ENCODE assay signal across 8 cellular contexts in genomic region chr18:36130039-36130831, GRCh38. TPM values are rescaled to one million over a fixed set of nuclear protein-coding genes. Genes with fewer than 3 reads are reported as not detected.
DNase-seq lines count a peak whose midpoint lies in the region; ATAC-seq and TF ChIP-seq lines count a peak whose summit lies in the region.

No MANE protein-coding gene starts in this region.

- H3K4me3 ChIP-seq in BE2C (ENCODE audit: low read depth, low read length) (peak overlapping the region; percentile 88), skeletal muscle tissue (ENCODE audit: low read length in 3 of 3) (peak overlapping the region; percentile 97 to 99 (median 99))

- H3K4me3 Mint-ChIP-seq in activated T-helper 1 cell treated with anti-CD3 and anti-CD28 coated beads, Interleukin-12 subunit alpha, Interleukin-12 subunit beta, Interleukin-2, Interleukin-4 antibody, amounts not matched to agents 30 ng/mL and 10 ng/mL and 1 ng/mL, durations not matched to agents 14 hours and 24 hours and 36 hours, result peak overlapping the region; percentile 89

- DNase-seq in BE2C, result no peak
- DNase-seq in activated T-helper 1 cell treated with anti-CD3 and anti-CD28 coated beads, Interleukin-12 subunit alpha, Interleukin-12 subunit beta, Interleukin-2, Interleukin-4 antibody, amounts not matched to agents 30 ng/mL and 10 ng/mL and 1 ng/mL, durations not matched to agents 14 hours and 24 hours and 36 hours (ENCODE audit: low spot score), result no peak
- DNase-seq in left ventricle myocardium superior, result no peak
- no peak for DNase-seq in stimulated activated CD4-positive, alpha-beta T cell treated with anti-CD3 and anti-CD28 coated beads, Interleukin-12 subunit alpha, Interleukin-12 subunit beta, amount 100 ng/mL, for 4 hours
- no peak for DNase-seq in mucosa of gallbladder (ENCODE audit: low spot score)

- H3K27ac Mint-ChIP-seq in activated T-helper 1 cell treated with anti-CD3 and anti-CD28 coated beads, Interleukin-12 subunit alpha, Interleukin-12 subunit beta, Interleukin-2, Interleukin-4 antibody, amounts not matched to agents 30 ng/mL and 10 ng/mL and 1 ng/mL, durations not matched to agents 14 hours and 24 hours and 36 hours, result peak overlapping the region; percentile 91

- H3K36me3 Mint-ChIP-seq in activated T-helper 1 cell treated with anti-CD3 and anti-CD28 coated beads, Interleukin-12 subunit alpha, Interleukin-12 subunit beta, Interleukin-2, Interleukin-4 antibody, amounts not matched to agents 30 ng/mL and 10 ng/mL and 1 ng/mL, durations not matched to agents 14 hours and 24 hours and 36 hours (ENCODE audit: low read depth), result peaks cover 26% of the 10 kb centered on the region

- intact Hi-C loops in activated T-helper 1 cell treated with anti-CD3 and anti-CD28 coated beads, Interleukin-12 subunit alpha, Interleukin-12 subunit beta, Interleukin-2, Interleukin-4 antibody, amounts not matched to agents 30 ng/mL and 10 ng/mL and 1 ng/mL, durations not matched to agents 14 hours and 24 hours and 36 hours (cut with micrococcal nuclease), result no loop called here
- intact Hi-C loops in left ventricle myocardium superior (cut with micrococcal nuclease), result no loop called here

- peaks cover 52% of the 10 kb centered on the region for H3K4me1 Mint-ChIP-seq in activated T-helper 1 cell treated with anti-CD3 and anti-CD28 coated beads, Interleukin-12 subunit alpha, Interleukin-12 subunit beta, Interleukin-2, Interleukin-4 antibody, amounts not matched to agents 30 ng/mL and 10 ng/mL and 1 ng/mL, durations not matched to agents 14 hours and 24 hours and 36 hours (ENCODE audit: low read depth)

- TF ChIP-seq CTCF in BE2C (IDR thresholded peaks at IDR 0.05; ENCODE audit: low read depth, low read length), result no peak

- H3K27me3 Mint-ChIP-seq in activated T-helper 1 cell treated with anti-CD3 and anti-CD28 coated beads, Interleukin-12 subunit alpha, Interleukin-12 subunit beta, Interleukin-2, Interleukin-4 antibody, amounts not matched to agents 30 ng/mL and 10 ng/mL and 1 ng/mL, durations not matched to agents 14 hours and 24 hours and 36 hours (ENCODE audit: insufficient read depth), result no peaks in the 10 kb centered on the region

- peaks cover 3% of the 10 kb centered on the region; the same call in 1 of the 2 replicates for H3K36me3 ChIP-seq in BE2C
- peaks cover 6 to 8% (median 8%) of the 10 kb centered on the region in 3 donors for H3K36me3 ChIP-seq in skeletal muscle tissue (ENCODE audit: control insufficient read depth in 3 of 3, insufficient read depth in 3 of 3, low read length in 3 of 3)

- H3K9me3 Mint-ChIP-seq in activated T-helper 1 cell treated with anti-CD3 and anti-CD28 coated beads, Interleukin-12 subunit alpha, Interleukin-12 subunit beta, Interleukin-2, Interleukin-4 antibody, amounts not matched to agents 30 ng/mL and 10 ng/mL and 1 ng/mL, durations not matched to agents 14 hours and 24 hours and 36 hours, result no peaks in the 10 kb centered on the region

- H3K4me1 ChIP-seq in BE2C, result no peaks in the 10 kb centered on the region
- H3K4me1 ChIP-seq in skeletal muscle tissue (ENCODE audit: control insufficient read depth in 3 of 3, insufficient read depth in 3 of 3, low read length in 3 of 3), result peaks cover 13 to 26% (median 14%) of the 10 kb centered on the region in 3 donors

- peak overlapping the region; percentile 96 to 100 (median 99) for H3K9ac ChIP-seq in skeletal muscle tissue (ENCODE audit: low read depth in 1 of 3, low read length in 3 of 3)

- H3K27me3 ChIP-seq in BE2C (no peaks in the 10 kb centered on the region), skeletal muscle tissue (ENCODE audit: control insufficient read depth in 3 of 3, insufficient read depth in 3 of 3, low read length in 3 of 3) (no peaks in the 10 kb centered on the region)

- ATAC-seq in GM19025 (IDR thresholded peaks at IDR 0.05; ENCODE audit: low read depth, unreplicated experiment) (peak; percentile 12), HG03159 (IDR thresholded peaks at IDR 0.05; ENCODE audit: unreplicated experiment) (peak; percentile 27), left ventricle myocardium superior (peak; percentile 7)

- H3K9me3 ChIP-seq in BE2C, result no peaks in the 10 kb centered on the region
- no peaks in the 10 kb centered on the region for H3K9me3 ChIP-seq in skeletal muscle tissue (ENCODE audit: control insufficient read depth in 3 of 3, low read length in 3 of 3)

- H3K27ac ChIP-seq in skeletal muscle tissue (ENCODE audit: low read depth, low read length), result peak overlapping the region; percentile 96

RNA-seq across cellular contexts. Expression of gene ELP2, which starts 0.5 kb away (rescaled TPM):
- polyA plus RNA-seq in BE2C (2012; ENCODE audit: insufficient read depth, insufficient read length, low read depth), result 35.9 TPM
- total RNA-seq in activated T-helper 1 cell treated with anti-CD3 and anti-CD28 coated beads, Interleukin-12 subunit alpha, Interleukin-12 subunit beta, Interleukin-2, Interleukin-4 antibody, amounts not matched to agents 30 ng/mL and 10 ng/mL and 1 ng/mL, durations not matched to agents 14 hours and 24 hours and 36 hours, result 97.1 and 104 TPM in 2 replicates
- 59.5 TPM for total RNA-seq in left ventricle myocardium superior
- 156 TPM for total RNA-seq in skeletal muscle tissue
- 65.5 TPM for total RNA-seq in mucosa of gallbladder

RNA-seq across cellular contexts. Expression of gene SLC39A6, which starts 1.1 kb away (rescaled TPM):
- polyA plus RNA-seq in BE2C (2012; ENCODE audit: insufficient read depth, insufficient read length, low read depth), result 41.5 TPM
- total RNA-seq in activated T-helper 1 cell treated with anti-CD3 and anti-CD28 coated beads, Interleukin-12 subunit alpha, Interleukin-12 subunit beta, Interleukin-2, Interleukin-4 antibody, amounts not matched to agents 30 ng/mL and 10 ng/mL and 1 ng/mL, durations not matched to agents 14 hours and 24 hours and 36 hours, result 53.5 and 54.4 TPM in 2 replicates
- total RNA-seq in left ventricle myocardium superior (13.4 TPM), skeletal muscle tissue (35.5 TPM), mucosa of gallbladder (35.0 TPM)

RNA-seq across cellular contexts. Expression of gene MOCOS, which starts 57.1 kb away (rescaled TPM):
- not detected for polyA plus RNA-seq in BE2C (2012; ENCODE audit: insufficient read depth, insufficient read length, low read depth)
- 0.17 and 0.47 TPM in 2 replicates for total RNA-seq in activated T-helper 1 cell treated with anti-CD3 and anti-CD28 coated beads, Interleukin-12 subunit alpha, Interleukin-12 subunit beta, Interleukin-2, Interleukin-4 antibody, amounts not matched to agents 30 ng/mL and 10 ng/mL and 1 ng/mL, durations not matched to agents 14 hours and 24 hours and 36 hours
- total RNA-seq in left ventricle myocardium superior (0.27 TPM), skeletal muscle tissue (0.52 TPM), mucosa of gallbladder (7.5 TPM)
